18 cellular contexts compared by ENCODE assay signal in genomic region chr12:104681012-104681690, GRCh38.
DNase-seq lines count a peak whose midpoint lies in the region; ATAC-seq and TF ChIP-seq lines count a peak whose summit lies in the region.
"Had no signal": no experiment of that assay in that cellular context is flagged by ENCODE, and none has a peak within 500 bp of the region (broad histone marks: within the 10 kb centered on the region; RNA-seq: fewer than 3 reads in every experiment).

No MANE protein-coding gene starts in this region.

- no peak overlapping the region for H3K4me3 ChIP-seq in HL-60 (replicated peaks; ENCODE audit: insufficient read depth, low read length)
- H3K4me3 ChIP-seq: tibial nerve had no signal

- TF ChIP-seq CTCF in HL-60 (IDR thresholded peaks at IDR 0.05; ENCODE audit: insufficient read depth, low read length), result no peak

- peak overlapping the region; percentile 47 for H3K27ac Mint-ChIP-seq in activated CD4-positive, alpha-beta T cell treated with anti-CD3 and anti-CD28 coated beads, Interleukin-2, amount 10 ng/mL, durations not matched to agents 7 days and 5 days
- H3K27ac Mint-ChIP-seq in activated T-helper 17 cell treated with anti-CD3 and anti-CD28 coated beads, Interleukin-2, amount 50 U/mL, for 72 hours, result peak overlapping the region; percentile 48
- peak overlapping the region; percentile 47 for H3K27ac Mint-ChIP-seq in stimulated activated memory B cell treated with anti-CD40 and anti-IgM and Interleukin-4, amounts not matched to agents 10 μg/mL and 1 μg/mL and 100 μg/mL, for 72 hours
- H3K27ac Mint-ChIP-seq: H9 had no signal

- peaks cover 20% of the 10 kb centered on the region for H3K36me3 Mint-ChIP-seq in activated CD4-positive, alpha-beta T cell treated with anti-CD3 and anti-CD28 coated beads, Interleukin-2, amount 10 ng/mL, durations not matched to agents 7 days and 5 days (ENCODE audit: low read depth)
- no peaks in the 10 kb centered on the region for H3K36me3 Mint-ChIP-seq in activated T-helper 17 cell treated with anti-CD3 and anti-CD28 coated beads, Interleukin-2, amount 50 U/mL, for 72 hours (ENCODE audit: low read depth)
- H3K36me3 Mint-ChIP-seq in stimulated activated memory B cell treated with anti-CD40 and anti-IgM and Interleukin-4, amounts not matched to agents 10 μg/mL and 1 μg/mL and 100 μg/mL, for 72 hours, result peaks cover 32% of the 10 kb centered on the region

- POLR2A ChIA-PET in activated CD4-positive, alpha-beta T cell treated with anti-CD3 and anti-CD28 coated beads, Interleukin-2, amount 10 ng/mL, durations not matched to agents 7 days and 5 days (lab: Charles Lee), result interaction anchor here (0.6 kb wide), 1 partner anchor 64 kb away, joined by 12 read pairs; no protein-coding TSS in a partner anchor

- H3K4me3 Mint-ChIP-seq in activated CD4-positive, alpha-beta T cell treated with anti-CD3 and anti-CD28 coated beads, Interleukin-2, amount 10 ng/mL, durations not matched to agents 7 days and 5 days, result no peak overlapping the region
- H3K4me3 Mint-ChIP-seq in activated T-helper 17 cell treated with anti-CD3 and anti-CD28 coated beads, Interleukin-2, amount 50 U/mL, for 72 hours, result peak overlapping the region; percentile 80
- H3K4me3 Mint-ChIP-seq in stimulated activated memory B cell treated with anti-CD40 and anti-IgM and Interleukin-4, amounts not matched to agents 10 μg/mL and 1 μg/mL and 100 μg/mL, for 72 hours, result no peak overlapping the region
- H3K4me3 Mint-ChIP-seq: H9 had no signal

- in situ Hi-C loops in G401 (cut with HindIII; ENCODE audit: low sequenced_read_pairs), result no loop called here

- peak; percentile 65 for ATAC-seq in activated T-helper 17 cell treated with anti-CD3 and anti-CD28 coated beads, Interleukin-2, amount 50 U/mL, for 72 hours (replicated peaks)
- ATAC-seq in stimulated activated memory B cell treated with anti-CD40 and anti-IgM and Interleukin-4, amounts not matched to agents 10 μg/mL and 1 μg/mL and 100 μg/mL, for 72 hours, result no peak
- ATAC-seq in HG03432 (IDR thresholded peaks at IDR 0.05; ENCODE audit: unreplicated experiment), result no peak
- ATAC-seq: esophagus mucosa, left lobe of liver had no signal

- H3K27me3 ChIP-seq in HL-60 (ENCODE audit: insufficient read depth, poor library complexity, severe bottlenecking), result no peaks in the 10 kb centered on the region
- H3K27me3 ChIP-seq: tibial nerve had no signal

- H3K9me3 Mint-ChIP-seq in activated CD4-positive, alpha-beta T cell treated with anti-CD3 and anti-CD28 coated beads, Interleukin-2, amount 10 ng/mL, durations not matched to agents 7 days and 5 days, result peaks cover 2% of the 10 kb centered on the region
- H3K9me3 Mint-ChIP-seq in activated T-helper 17 cell treated with anti-CD3 and anti-CD28 coated beads, Interleukin-2, amount 50 U/mL, for 72 hours, result peaks cover 4% of the 10 kb centered on the region
- no peaks in the 10 kb centered on the region for H3K9me3 Mint-ChIP-seq in stimulated activated memory B cell treated with anti-CD40 and anti-IgM and Interleukin-4, amounts not matched to agents 10 μg/mL and 1 μg/mL and 100 μg/mL, for 72 hours
- H3K9me3 Mint-ChIP-seq: H9 had no signal

- H3K27ac ChIP-seq in HL-60 (replicated peaks), result peak overlapping the region; percentile 2; the same call in 1 of the 2 replicates
- H3K27ac ChIP-seq: tibial nerve had no signal

- CTCF ChIA-PET in activated CD4-positive, alpha-beta T cell treated with anti-CD3 and anti-CD28 coated beads, Interleukin-2, amount 10 ng/mL, durations not matched to agents 7 days and 5 days (lab: Charles Lee), result interaction anchor here (1.8 kb wide), 1 partner anchor 10 kb away, joined by 6 read pairs; no protein-coding TSS in a partner anchor

- DNase-seq in activated CD4-positive, alpha-beta T cell treated with anti-CD3 and anti-CD28 coated beads, Interleukin-2, amount 10 ng/mL, durations not matched to agents 7 days and 5 days, result no peak
- DNase-seq in activated CD4-positive, alpha-beta T cell treated with anti-CD3 and anti-CD28 coated beads, Interleukin-2, amount 50 U/mL, for 1 hour, result no peak
- DNase-seq in HL-60 (ENCODE audit: low read depth in 1 of 2, low spot score in 1 of 2), result no peak
- DNase-seq in G401 (ENCODE audit: low spot score), result no peak
- no peak for DNase-seq in NCI-H524 (lab: John Stamatoyannopoulos, UW)
- DNase-seq: H9; NCI-H1048; NCI-H2029; NCI-H510A; OCI-M1; SHP77; stimulated activated CD4-positive, alpha-beta T cell treated with anti-CD3 and anti-CD28 coated beads, Interleukin-12 subunit alpha, Interleukin-12 subunit beta, amount 100 ng/mL, for 4 hours had no signal

- H3K4me1 Mint-ChIP-seq in activated CD4-positive, alpha-beta T cell treated with anti-CD3 and anti-CD28 coated beads, Interleukin-2, amount 10 ng/mL, durations not matched to agents 7 days and 5 days, result peaks cover 74% of the 10 kb centered on the region
- peaks cover 49% of the 10 kb centered on the region for H3K4me1 Mint-ChIP-seq in activated T-helper 17 cell treated with anti-CD3 and anti-CD28 coated beads, Interleukin-2, amount 50 U/mL, for 72 hours
- H3K4me1 Mint-ChIP-seq in stimulated activated memory B cell treated with anti-CD40 and anti-IgM and Interleukin-4, amounts not matched to agents 10 μg/mL and 1 μg/mL and 100 μg/mL, for 72 hours, result peaks cover 81% of the 10 kb centered on the region

- no peaks in the 10 kb centered on the region for H3K27me3 Mint-ChIP-seq in activated CD4-positive, alpha-beta T cell treated with anti-CD3 and anti-CD28 coated beads, Interleukin-2, amount 10 ng/mL, durations not matched to agents 7 days and 5 days
- no peaks in the 10 kb centered on the region for H3K27me3 Mint-ChIP-seq in activated T-helper 17 cell treated with anti-CD3 and anti-CD28 coated beads, Interleukin-2, amount 50 U/mL, for 72 hours
- no peaks in the 10 kb centered on the region for H3K27me3 Mint-ChIP-seq in stimulated activated memory B cell treated with anti-CD40 and anti-IgM and Interleukin-4, amounts not matched to agents 10 μg/mL and 1 μg/mL and 100 μg/mL, for 72 hours
